ENCODE assay signal across 9 cellular contexts in the genomic region with DNA sequence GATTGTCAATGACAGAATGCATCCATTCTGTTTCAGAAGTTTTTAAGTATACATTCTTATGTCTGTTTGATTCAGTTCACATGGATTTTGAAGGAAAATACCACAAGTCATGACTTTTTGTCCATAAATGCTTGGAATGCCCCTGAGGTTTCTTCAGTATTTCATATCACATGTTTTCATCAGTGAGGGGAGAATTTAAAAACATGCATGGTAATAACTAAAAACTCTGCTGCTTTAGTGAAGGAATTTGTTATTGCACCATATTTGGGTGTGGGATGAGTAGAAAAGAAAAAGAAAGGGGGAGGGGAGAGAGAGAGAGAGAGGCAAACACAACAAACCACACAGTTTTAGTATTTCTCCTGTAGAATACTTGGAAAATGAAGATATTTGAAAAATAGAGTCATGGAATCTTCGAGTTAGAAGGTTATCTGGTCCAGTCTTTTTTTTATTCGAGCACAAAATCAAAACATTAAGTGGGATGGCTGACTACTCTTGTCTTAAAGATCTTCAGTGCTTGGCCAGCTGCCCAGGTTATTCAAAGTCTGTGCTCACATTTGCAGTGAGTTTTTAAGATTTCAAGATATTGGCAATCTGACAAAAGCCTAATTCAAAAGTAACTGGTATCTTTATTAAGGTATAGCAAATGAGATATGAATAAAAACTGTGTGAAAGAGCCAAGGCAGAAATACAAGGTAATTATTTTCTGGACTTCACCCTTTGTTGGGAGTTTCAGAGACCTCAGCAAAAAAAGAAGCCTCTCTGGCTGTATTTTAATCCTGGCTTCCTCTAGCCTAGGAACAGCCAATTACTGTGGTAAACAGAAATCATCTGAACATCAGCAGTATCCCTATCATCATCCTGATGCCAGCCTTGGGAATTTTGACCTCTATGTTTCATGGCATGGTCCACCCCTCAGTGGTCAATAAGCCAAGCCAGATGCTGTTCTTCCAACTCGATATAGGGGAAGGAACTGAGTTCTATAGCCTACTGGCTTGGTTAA.
DNase-seq lines count a peak whose midpoint lies in the region; ATAC-seq, FAIRE-seq and TF ChIP-seq lines count a peak whose summit lies in the region.
"Had no signal": no experiment of that assay in that cellular context is flagged by ENCODE, and none has a peak within 500 bp of the region (broad histone marks: within the 10 kb centered on the region; RNA-seq: fewer than 3 reads in every experiment).

No MANE protein-coding gene starts in this region.

- H3K4me3 ChIP-seq in A549 = no peak overlapping the region
- no peak overlapping the region for H3K4me3 ChIP-seq in choroid plexus epithelial cell (ENCODE audit: low read depth, low read length)
- H3K4me3 ChIP-seq in mesodermal cell (ENCODE audit: extremely low read depth, insufficient read depth, low read length, poor library complexity, severe bottlenecking) = no peak overlapping the region

- TF ChIP-seq POLR2A in A549 (IDR thresholded peaks at IDR 0.05; ENCODE audit: low read length) = no peak

- peak in 1 of 2 experiments; percentile 38; a peak in 2 of 5 replicates for TF ChIP-seq RAD21 in A549 (conservative IDR thresholded peaks at IDR 0.05 in 1 of 2, IDR thresholded peaks at IDR 0.05 in 1 of 2)

- POLR2A ChIA-PET in A549 (lab: Yijun Ruan, JAX) = no interaction called here

- DNase-seq in A549 (ENCODE audit: low read depth in 1 of 2, low spot score in 1 of 2) = peak; percentile 1 to 28
- DNase-seq in M059J (ENCODE audit: low read depth) = peak; percentile 98
- DNase-seq in choroid plexus epithelial cell (ENCODE audit: low read depth) = peak; percentile 99
- DNase-seq in GOT3 (lab: John Stamatoyannopoulos, UW) = no peak
- no peak for DNase-seq in stimulated activated naive CD4-positive, alpha-beta T cell treated with Interleukin-2 at 50 U/mL for 16 hours (lab: John Stamatoyannopoulos, UW)

- CTCF ChIA-PET in A549 (lab: Yijun Ruan, JAX) = interaction anchor here (0.6 kb wide), 1 partner anchor 726 kb away, joined by 3 read pairs; no protein-coding TSS in a partner anchor

- peak overlapping the region; percentile 69 to 86 for H3K27ac ChIP-seq in A549
- H3K27ac ChIP-seq in mesodermal cell (ENCODE audit: low read depth, low read length, severe bottlenecking) = peak overlapping the region; percentile 67

- FAIRE-seq in A549 (lab: Jason Lieb, UNC) = no peak

- 23% methylated on average over 3 of the region's 3 CpGs for WGBS in A549 (ENCODE audit: missing lambda C conversion rate)
- 94 to 100% methylated on average over 1 to 3 of the region's 3 CpGs for WGBS in mesodermal cell (ENCODE audit: insufficient coverage in 2 of 2), 2 experiments

- peak; percentile 45 to 68; a peak in 3 of 5 replicates for TF ChIP-seq EP300 in A549 (IDR thresholded peaks at IDR 0.05)

- H3K9me3 ChIP-seq in A549 (peaks cover 3% of the 10 kb centered on the region; the same call in 1 of the 3 replicates), mesodermal cell (ENCODE audit: control insufficient read depth, low read length) (no peaks in the 10 kb centered on the region)

- peaks cover 23% of the 10 kb centered on the region for H3K4me1 ChIP-seq in A549
- H3K4me1 ChIP-seq in mesodermal cell (ENCODE audit: control insufficient read depth, insufficient read depth, low read length, poor library complexity, severe bottlenecking) = peaks cover 24% of the 10 kb centered on the region

- no peaks in the 10 kb centered on the region for H3K36me3 ChIP-seq in mesodermal cell (ENCODE audit: control insufficient read depth, insufficient read depth, low read length)

- ATAC-seq in A549 (peak; percentile 55 to 59; a peak in 5 of 6 replicates), GM21423 (IDR thresholded peaks at IDR 0.05; ENCODE audit: unreplicated experiment) (no peak), GM19463 (IDR thresholded peaks at IDR 0.05; ENCODE audit: unreplicated experiment) (no peak)
- ATAC-seq: left colon had no signal

- no peak for TF ChIP-seq CTCF in A549 (IDR thresholded peaks at IDR 0.05)
- TF ChIP-seq CTCF in choroid plexus epithelial cell (conservative IDR thresholded peaks at IDR 0.05; ENCODE audit: low read depth, low read length) = no peak

- peak overlapping the region; percentile 71 for H3K4me2 ChIP-seq in A549

TF ChIP-seq in A549, 52 proteins besides CTCF, POLR2A, EP300 and RAD21:
- TF ChIP-seq JUNB (IDR thresholded peaks at IDR 0.05) (peak; percentile 75), SMC3 (IDR thresholded peaks at IDR 0.05) (0 out of 3 replicates have a peak, but pooled peaks have one; percentile 20), CEBPB (IDR thresholded peaks at IDR 0.05) (peak; percentile 57 to 74; a peak in 3 of 4 replicates), JUN (IDR thresholded peaks at IDR 0.05) (peak; percentile 23 to 44; a peak in 2 of 5 replicates), ZSCAN20 (CRISPR knock-in tag; IDR thresholded peaks at IDR 0.05) (no peak), FOSL2 (IDR thresholded peaks at IDR 0.05) (peak; percentile 35; the same call in 1 of the 2 replicates), FOSL2 (CRISPR knock-in tag; IDR thresholded peaks at IDR 0.05) (peak; percentile 53), GATA3 (IDR thresholded peaks at IDR 0.05; ENCODE audit: borderline replicate concordance) (peak; percentile 82)
- TF ChIP-seq, protein P1, sequence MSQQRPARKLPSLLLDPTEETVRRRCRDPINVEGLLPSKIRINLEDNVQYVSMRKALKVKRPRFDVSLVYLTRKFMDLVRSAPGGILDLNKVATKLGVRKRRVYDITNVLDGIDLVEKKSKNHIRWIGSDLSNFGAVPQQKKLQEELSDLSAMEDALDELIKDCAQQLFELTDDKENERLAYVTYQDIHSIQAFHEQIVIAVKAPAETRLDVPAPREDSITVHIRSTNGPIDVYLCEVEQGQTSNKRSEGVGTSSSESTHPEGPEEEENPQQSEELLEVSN (IDR thresholded peaks at IDR 0.05; ENCODE audit: borderline replicate concordance, low read depth) = no peak
- TF ChIP-seq, protein P2, sequence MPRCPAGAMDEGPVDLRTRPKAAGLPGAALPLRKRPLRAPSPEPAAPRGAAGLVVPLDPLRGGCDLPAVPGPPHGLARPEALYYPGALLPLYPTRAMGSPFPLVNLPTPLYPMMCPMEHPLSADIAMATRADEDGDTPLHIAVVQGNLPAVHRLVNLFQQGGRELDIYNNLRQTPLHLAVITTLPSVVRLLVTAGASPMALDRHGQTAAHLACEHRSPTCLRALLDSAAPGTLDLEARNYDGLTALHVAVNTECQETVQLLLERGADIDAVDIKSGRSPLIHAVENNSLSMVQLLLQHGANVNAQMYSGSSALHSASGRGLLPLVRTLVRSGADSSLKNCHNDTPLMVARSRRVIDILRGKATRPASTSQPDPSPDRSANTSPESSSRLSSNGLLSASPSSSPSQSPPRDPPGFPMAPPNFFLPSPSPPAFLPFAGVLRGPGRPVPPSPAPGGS (IDR thresholded peaks at IDR 0.05) = 0 out of 3 replicates have a peak, but pooled peaks have one; percentile 36

Comparison
In these comparisons a context has a peak if more than half of its experiments do, and no peak if none do; other contexts are left out.
1. ATAC-seq: peak in A549 (2 of 2); none in GM21423 (single experiment) and GM19463 (single experiment).
2. DNase-seq: peak in A549 (2 of 2), M059J (single experiment) and choroid plexus epithelial cell (single experiment); none in GOT3 (single experiment) and stimulated activated naive CD4-positive, alpha-beta T cell treated with Interleukin-2 at 50 U/mL for 16 hours (single experiment).